In the genomic region with DNA sequence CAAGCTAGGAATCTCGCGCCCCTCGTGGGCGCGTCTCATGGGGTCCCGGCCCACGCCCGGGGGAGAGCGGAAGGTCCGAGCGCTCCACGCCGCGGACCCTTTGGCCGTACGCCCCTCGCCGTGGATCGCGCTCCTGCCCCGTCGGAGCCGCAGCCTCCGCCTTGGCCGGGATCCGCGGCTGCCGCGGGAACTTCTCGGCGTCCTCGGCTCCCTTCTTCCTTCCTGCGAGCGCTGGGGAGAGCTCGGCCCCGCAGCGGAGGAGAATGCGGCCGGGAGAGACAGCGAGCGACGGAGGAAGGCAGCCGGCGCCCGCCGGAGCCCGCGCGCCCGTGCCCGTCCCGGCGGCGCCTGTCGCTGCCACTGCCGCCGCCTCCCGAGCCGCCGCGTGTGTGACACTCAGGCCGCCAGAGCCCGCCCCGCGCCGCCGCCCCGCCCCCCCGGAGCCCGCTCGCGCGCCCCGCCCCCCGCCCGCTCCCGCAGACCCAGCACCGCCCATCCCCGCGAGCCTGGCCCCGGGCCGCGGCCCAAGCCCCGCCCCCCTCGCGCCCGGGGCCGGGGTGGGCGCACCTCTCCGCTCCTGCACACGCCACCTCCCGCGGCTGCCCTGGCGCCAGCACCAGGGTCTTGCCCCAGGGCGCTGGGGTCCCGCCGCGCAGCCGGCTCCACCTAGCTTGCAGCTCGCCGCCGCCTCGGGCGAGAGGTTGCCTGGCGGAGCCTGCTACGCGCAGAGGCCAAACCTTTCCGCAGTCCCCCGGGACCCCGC, we compare ENCODE assay signal across 8 cellular contexts. TPM values are rescaled to one million over a fixed set of nuclear protein-coding genes. Genes with fewer than 3 reads are reported as not detected.
DNase-seq lines count a peak whose midpoint lies in the region; ATAC-seq and TF ChIP-seq lines count a peak whose summit lies in the region.

Gene SHB (minus strand): TSS at position 362 of the 763 bp plus-strand sequence. CDS start 582 bp downstream, outside the sequence.

- H4K20me1 ChIP-seq in PC-3 (ENCODE audit: low read length): peaks cover 42% of the 10 kb centered on the region

- DNase-seq in CD14-positive monocyte (ENCODE audit: low spot score): peak; percentile 74
- peak; percentile 59 for DNase-seq in PC-3
- DNase-seq in activated T-helper 1 cell treated with anti-CD3 and anti-CD28 coated beads, Interleukin-12 subunit alpha, Interleukin-12 subunit beta, Interleukin-2, Interleukin-4 antibody, amounts not matched to agents 30 ng/mL and 10 ng/mL and 1 ng/mL, durations not matched to agents 14 hours and 24 hours and 36 hours (ENCODE audit: low spot score): peak; percentile 65
- DNase-seq in fibroblast of mammary gland (ENCODE audit: low read depth): no peak
- peak; percentile 68 for DNase-seq in natural killer cell
- peak; percentile 48 for DNase-seq in stimulated activated naive B cell treated with anti-CD40 and anti-IgM and Interleukin-4, amounts not matched to agents 10 μg/mL and 1 μg/mL and 100 μg/mL, for 72 hours

- no peaks in the 10 kb centered on the region for H3K27me3 ChIP-seq in PC-3 (ENCODE audit: low read length)

- H3K4me1 Mint-ChIP-seq in CD14-positive monocyte: peaks cover 49% of the 10 kb centered on the region
- H3K4me1 Mint-ChIP-seq in activated T-helper 1 cell treated with anti-CD3 and anti-CD28 coated beads, Interleukin-12 subunit alpha, Interleukin-12 subunit beta, Interleukin-2, Interleukin-4 antibody, amounts not matched to agents 30 ng/mL and 10 ng/mL and 1 ng/mL, durations not matched to agents 14 hours and 24 hours and 36 hours (ENCODE audit: low read depth): peaks cover 23% of the 10 kb centered on the region
- H3K4me1 Mint-ChIP-seq in natural killer cell: peaks cover 17 to 47% of the 10 kb centered on the region in 2 donors
- peaks cover 20 to 38% of the 10 kb centered on the region in 2 donors for H3K4me1 Mint-ChIP-seq in stimulated activated naive B cell treated with anti-CD40 and anti-IgM and Interleukin-4, amounts not matched to agents 10 μg/mL and 1 μg/mL and 100 μg/mL, for 72 hours

- H3F3A ChIP-seq in PC-3 (ENCODE audit: low read length, unreplicated experiment): no peaks in the 10 kb centered on the region

- CTCF ChIA-PET in PC-3 (lab: Charles Lee): interaction anchor here (0.6 kb wide), 2 partner anchors 38 to 120 kb away, joined by 8 to 9 read pairs; no protein-coding TSS in a partner anchor

- POLR2A ChIA-PET in PC-3 (lab: Charles Lee; ENCODE audit: unreplicated experiment): no interaction called here

- peak within 1 kb of the TSS; percentile 94 to 98 for H3K4me3 Mint-ChIP-seq in CD14-positive monocyte
- H3K4me3 Mint-ChIP-seq in activated T-helper 1 cell treated with anti-CD3 and anti-CD28 coated beads, Interleukin-12 subunit alpha, Interleukin-12 subunit beta, Interleukin-2, Interleukin-4 antibody, amounts not matched to agents 30 ng/mL and 10 ng/mL and 1 ng/mL, durations not matched to agents 14 hours and 24 hours and 36 hours: peak within 1 kb of the TSS; percentile 78
- H3K4me3 Mint-ChIP-seq in natural killer cell: peak within 1 kb of the TSS; percentile 91
- peak within 1 kb of the TSS; percentile 82 to 86 for H3K4me3 Mint-ChIP-seq in stimulated activated naive B cell treated with anti-CD40 and anti-IgM and Interleukin-4, amounts not matched to agents 10 μg/mL and 1 μg/mL and 100 μg/mL, for 72 hours

- H3K4me1 ChIP-seq in PC-3 (ENCODE audit: insufficient read depth, low read length): peaks cover 34% of the 10 kb centered on the region

- H3K4me3 ChIP-seq in PC-3 (ENCODE audit: low read length) (peak within 1 kb of the TSS; percentile 95), fibroblast of mammary gland (ENCODE audit: control insufficient read depth, low read depth, low read length) (peak within 1 kb of the TSS; percentile 76)

- TF ChIP-seq CTCF in CD14-positive monocyte (IDR thresholded peaks at IDR 0.05): peak; percentile 38
- TF ChIP-seq CTCF in PC-3 (conservative IDR thresholded peaks at IDR 0.05; ENCODE audit: low read depth, low read length): 0 out of 2 replicates have a peak, but pooled peaks have one; percentile 17
- TF ChIP-seq CTCF in fibroblast of mammary gland (conservative IDR thresholded peaks at IDR 0.05; ENCODE audit: control insufficient read depth, insufficient read depth, low read depth, low read length): no peak
- TF ChIP-seq CTCF in natural killer cell (IDR thresholded peaks at IDR 0.05): peak; percentile 34

- peak within 1 kb of the TSS; percentile 16 to 88 (median 76) for H3K27ac Mint-ChIP-seq in CD14-positive monocyte
- H3K27ac Mint-ChIP-seq in activated T-helper 1 cell treated with anti-CD3 and anti-CD28 coated beads, Interleukin-12 subunit alpha, Interleukin-12 subunit beta, Interleukin-2, Interleukin-4 antibody, amounts not matched to agents 30 ng/mL and 10 ng/mL and 1 ng/mL, durations not matched to agents 14 hours and 24 hours and 36 hours: peak within 1 kb of the TSS; percentile 4
- peak within 1 kb of the TSS; percentile 75 to 84 for H3K27ac Mint-ChIP-seq in natural killer cell
- peak within 1 kb of the TSS; percentile 20 for H3K27ac Mint-ChIP-seq in stimulated activated naive B cell treated with anti-CD40 and anti-IgM and Interleukin-4, amounts not matched to agents 10 μg/mL and 1 μg/mL and 100 μg/mL, for 72 hours

- H3K9me3 Mint-ChIP-seq in CD14-positive monocyte (peaks cover 0 to 4% (median 2%) of the 10 kb centered on the region in 7 donors), natural killer cell (no peaks in the 10 kb centered on the region)
- no peaks in the 10 kb centered on the region for H3K9me3 Mint-ChIP-seq in activated T-helper 1 cell treated with anti-CD3 and anti-CD28 coated beads, Interleukin-12 subunit alpha, Interleukin-12 subunit beta, Interleukin-2, Interleukin-4 antibody, amounts not matched to agents 30 ng/mL and 10 ng/mL and 1 ng/mL, durations not matched to agents 14 hours and 24 hours and 36 hours
- no peaks in the 10 kb centered on the region for H3K9me3 Mint-ChIP-seq in stimulated activated naive B cell treated with anti-CD40 and anti-IgM and Interleukin-4, amounts not matched to agents 10 μg/mL and 1 μg/mL and 100 μg/mL, for 72 hours

- H3K27ac ChIP-seq in PC-3 (ENCODE audit: low read length): peak within 1 kb of the TSS; percentile 77

- H2AFZ ChIP-seq in PC-3 (ENCODE audit: low read length): peak within 1 kb of the TSS; percentile 96

- peaks cover 9% of the 10 kb centered on the region for H3K36me3 ChIP-seq in PC-3 (ENCODE audit: low read depth, low read length)

- H3K9me3 ChIP-seq in PC-3 (ENCODE audit: low read length): no peaks in the 10 kb centered on the region

- no TSS peak for BruUV-seq in PC-3 (replicated peaks; lab: Mats Ljungman, UMichigan)

- peak; percentile 55 for ATAC-seq in GM19397 (IDR thresholded peaks at IDR 0.05; ENCODE audit: unreplicated experiment)
- peak; percentile 40 for ATAC-seq in HG03571 (IDR thresholded peaks at IDR 0.05; ENCODE audit: unreplicated experiment)
- peak; percentile 41 for ATAC-seq in PC-3
- ATAC-seq in natural killer cell: peak; percentile 82 to 85 (median 84)
- peak; percentile 75 to 82 for ATAC-seq in stimulated activated naive B cell treated with anti-CD40 and anti-IgM and Interleukin-4, amounts not matched to agents 10 μg/mL and 1 μg/mL and 100 μg/mL, for 72 hours (replicated peaks)

- H3K4me2 ChIP-seq in PC-3 (ENCODE audit: low read length): peak within 1 kb of the TSS; percentile 95

- peaks cover 49% of the 10 kb centered on the region for H3K79me2 ChIP-seq in PC-3 (ENCODE audit: low read length)

- H3K27me3 Mint-ChIP-seq in CD14-positive monocyte (ENCODE audit: low read depth in 3 of 3): peaks cover 20 to 34% (median 27%) of the 10 kb centered on the region in 3 donors
- H3K27me3 Mint-ChIP-seq in activated T-helper 1 cell treated with anti-CD3 and anti-CD28 coated beads, Interleukin-12 subunit alpha, Interleukin-12 subunit beta, Interleukin-2, Interleukin-4 antibody, amounts not matched to agents 30 ng/mL and 10 ng/mL and 1 ng/mL, durations not matched to agents 14 hours and 24 hours and 36 hours (ENCODE audit: insufficient read depth): peaks cover 30% of the 10 kb centered on the region
- H3K27me3 Mint-ChIP-seq in natural killer cell (ENCODE audit: low read depth in 2 of 2): peaks cover 0 to 5% of the 10 kb centered on the region in 2 donors
- peaks cover 31 to 36% of the 10 kb centered on the region in 2 donors for H3K27me3 Mint-ChIP-seq in stimulated activated naive B cell treated with anti-CD40 and anti-IgM and Interleukin-4, amounts not matched to agents 10 μg/mL and 1 μg/mL and 100 μg/mL, for 72 hours

- peaks cover 0 to 6% of the 10 kb centered on the region in 2 donors for H3K36me3 Mint-ChIP-seq in CD14-positive monocyte
- H3K36me3 Mint-ChIP-seq in activated T-helper 1 cell treated with anti-CD3 and anti-CD28 coated beads, Interleukin-12 subunit alpha, Interleukin-12 subunit beta, Interleukin-2, Interleukin-4 antibody, amounts not matched to agents 30 ng/mL and 10 ng/mL and 1 ng/mL, durations not matched to agents 14 hours and 24 hours and 36 hours (ENCODE audit: low read depth): peaks cover 2% of the 10 kb centered on the region
- no peaks in the 10 kb centered on the region for H3K36me3 Mint-ChIP-seq in natural killer cell
- H3K36me3 Mint-ChIP-seq in stimulated activated naive B cell treated with anti-CD40 and anti-IgM and Interleukin-4, amounts not matched to agents 10 μg/mL and 1 μg/mL and 100 μg/mL, for 72 hours: peaks cover 4 to 7% of the 10 kb centered on the region in 2 donors

- H3K9me2 ChIP-seq in PC-3 (replicated peaks; ENCODE audit: low read length): no peaks in the 10 kb centered on the region

- H3K9ac ChIP-seq in PC-3 (ENCODE audit: low read length): peak within 1 kb of the TSS; percentile 92

- intact Hi-C loops in CD14-positive monocyte (cut with micrococcal nuclease) (loop anchor here (5.0 to 10.0 kb wide), 6 partner anchors 54 to 157 kb away; no protein-coding TSS in a partner anchor), PC-3 (cut with micrococcal nuclease) (loop anchor here (1.0 to 5.0 kb wide), 4 partner anchors 117 to 294 kb away; no protein-coding TSS in a partner anchor), natural killer cell (cut with micrococcal nuclease) (loop anchor here (5.0 to 10.0 kb wide), 2 partner anchors 104 to 157 kb away; no protein-coding TSS in a partner anchor)
- intact Hi-C loops in activated T-helper 1 cell treated with anti-CD3 and anti-CD28 coated beads, Interleukin-12 subunit alpha, Interleukin-12 subunit beta, Interleukin-2, Interleukin-4 antibody, amounts not matched to agents 30 ng/mL and 10 ng/mL and 1 ng/mL, durations not matched to agents 14 hours and 24 hours and 36 hours (cut with micrococcal nuclease): loop anchor here (1.0 to 10.0 kb wide), 11 partner anchors 19 to 990 kb away; partner anchors contain the start of genes ALDH1B1, POLR1E, SLC25A51 and TRMT10B

RNA-seq across cellular contexts. Expression of gene SHB, which starts in this region (rescaled TPM):
- polyA plus RNA-seq in CD14-positive monocyte: under 1 TPM; 0.27 to 0.31 TPM
- 56.4 and 77.1 TPM in 2 replicates for total RNA-seq in PC-3 (2014; rRNA removed)
- 1.2 and 1.7 TPM in 2 replicates for total RNA-seq in activated T-helper 1 cell treated with anti-CD3 and anti-CD28 coated beads, Interleukin-12 subunit alpha, Interleukin-12 subunit beta, Interleukin-2, Interleukin-4 antibody, amounts not matched to agents 30 ng/mL and 10 ng/mL and 1 ng/mL, durations not matched to agents 14 hours and 24 hours and 36 hours
- 1 to 10 TPM; 2.7 to 7.1 (median 2.9) TPM for total RNA-seq in natural killer cell

Comparison
In these comparisons a context has a peak if more than half of its experiments do, and no peak if none do; other contexts are left out.
1. Peak in DNase-seq in CD14-positive monocyte; RNA of the gene not detected or under 1 TPM.
2. H3K27ac Mint-ChIP-seq: peak in every context shown above with its lines; median percentile 80 in natural killer cell; 76 in CD14-positive monocyte; 20 in stimulated activated naive B cell treated with anti-CD40 and anti-IgM and Interleukin-4, amounts not matched to agents 10 μg/mL and 1 μg/mL and 100 μg/mL, for 72 hours; 4 in activated T-helper 1 cell treated with anti-CD3 and anti-CD28 coated beads, Interleukin-12 subunit alpha, Interleukin-12 subunit beta, Interleukin-2, Interleukin-4 antibody, amounts not matched to agents 30 ng/mL and 10 ng/mL and 1 ng/mL, durations not matched to agents 14 hours and 24 hours and 36 hours.